In genomic region chr7:128783143-128783799, GRCh38 we compare ENCODE assay signal across 10 cellular contexts. TPM values are rescaled to one million over a fixed set of nuclear protein-coding genes. Genes with fewer than 3 reads are reported as not detected.
DNase-seq lines count a peak whose midpoint lies in the region; ATAC-seq, FAIRE-seq and TF ChIP-seq lines count a peak whose summit lies in the region.
"Had no signal": no experiment of that assay in that cellular context is flagged by ENCODE, and none has a peak within 500 bp of the region (broad histone marks: within the 10 kb centered on the region; RNA-seq: fewer than 3 reads in every experiment).

No MANE protein-coding gene starts in this region.

- H3K9me3 Mint-ChIP-seq in glutamatergic neuron (ENCODE audit: unreplicated experiment), result no peaks in the 10 kb centered on the region
- no peaks in the 10 kb centered on the region for H3K9me3 Mint-ChIP-seq in progenitor cell of endocrine pancreas (ENCODE audit: low read depth)

- TF ChIP-seq CTCF in glutamatergic neuron (IDR thresholded peaks at IDR 0.05; ENCODE audit: partially characterized antibody, unreplicated experiment) (no peak), progenitor cell of endocrine pancreas (IDR thresholded peaks at IDR 0.05; ENCODE audit: unreplicated experiment) (no peak)

- DNase-seq in GOT3 (lab: John Stamatoyannopoulos, UW) (peak; percentile 52), SK-MEL-5 (ENCODE audit: low read depth, low spot score) (peak; percentile 90), glutamatergic neuron (no peak), progenitor cell of endocrine pancreas (ENCODE audit: low spot score, unreplicated experiment) (no peak), DMS79 (lab: John Stamatoyannopoulos, UW) (no peak), GM12892 (ENCODE audit: insufficient read length) (no peak), T-helper 2 cell (no peak)

- H3K27me3 Mint-ChIP-seq in glutamatergic neuron (ENCODE audit: unreplicated experiment) (peaks cover 7% of the 10 kb centered on the region), progenitor cell of endocrine pancreas (peaks cover 29% of the 10 kb centered on the region)
- H3K27me3 Mint-ChIP-seq: memory B cell had no signal

- in situ Hi-C loops in SK-MEL-5 (cut with HindIII; ENCODE audit: low pct_unique_long_range_greater_than_20kb, low sequenced_read_pairs), result no loop called here

- H3K36me3 Mint-ChIP-seq in glutamatergic neuron (ENCODE audit: unreplicated experiment) (no peaks in the 10 kb centered on the region), progenitor cell of endocrine pancreas (ENCODE audit: insufficient read depth) (no peaks in the 10 kb centered on the region)
- H3K36me3 Mint-ChIP-seq: memory B cell had no signal

- no peak for ATAC-seq in HG03520 (IDR thresholded peaks at IDR 0.05; ENCODE audit: unreplicated experiment)

- H3K27ac Mint-ChIP-seq in glutamatergic neuron (ENCODE audit: unreplicated experiment) (no peak overlapping the region), progenitor cell of endocrine pancreas (peak overlapping the region; percentile 86)
- H3K27ac Mint-ChIP-seq: memory B cell had no signal

- peak overlapping the region; percentile 39 for H3K4me3 Mint-ChIP-seq in glutamatergic neuron (ENCODE audit: unreplicated experiment)
- H3K4me3 Mint-ChIP-seq in progenitor cell of endocrine pancreas (ENCODE audit: low read depth), result peak overlapping the region; percentile 25
- H3K4me3 Mint-ChIP-seq: memory B cell had no signal

- H3K4me1 Mint-ChIP-seq in glutamatergic neuron (ENCODE audit: low read depth, unreplicated experiment), result peaks cover 1% of the 10 kb centered on the region
- H3K4me1 Mint-ChIP-seq in progenitor cell of endocrine pancreas (ENCODE audit: low read depth), result peaks cover 3% of the 10 kb centered on the region
- H3K4me1 Mint-ChIP-seq: memory B cell had no signal

- TF ChIP-seq POLR2A in GM12892 (IDR thresholded peaks at IDR 0.05; ENCODE audit: low read depth, low read length), result no peak

- FAIRE-seq in GM12892 (lab: Jason Lieb, UNC), result no peak

RNA-seq across cellular contexts. Expression of gene OPN1SW, which starts 7.7 kb away (rescaled TPM):
- total RNA-seq in SK-MEL-5 (2014; rRNA removed; shearing (Covaris generic)), result not detected in 2 replicates
- polyA plus RNA-seq in SK-MEL-5 (2015; cell fraction: cytosol; rRNA removed), result not detected in 2 replicates
- not detected in 2 replicates for polyA plus RNA-seq in SK-MEL-5 (2015; cell fraction: nucleus; rRNA removed)
- total RNA-seq in glutamatergic neuron (ENCODE audit: unreplicated experiment), result not detected
- not detected in 2 replicates for total RNA-seq in progenitor cell of endocrine pancreas
- polyA plus RNA-seq in GM12892 (2012; ENCODE audit: missing spikeins), result not detected
- total RNA-seq: M059J had no signal

RNA-seq across cellular contexts. Expression of gene CCDC136, which starts 8.5 kb away (rescaled TPM):
- total RNA-seq in SK-MEL-5 (2014; rRNA removed; shearing (Covaris generic)), result 13.6 and 14.2 TPM in 2 replicates
- polyA plus RNA-seq in SK-MEL-5 (2015; cell fraction: cytosol; rRNA removed), result 9.8 and 12.2 TPM in 2 replicates
- 65.2 and 101 TPM in 2 replicates for polyA plus RNA-seq in SK-MEL-5 (2015; cell fraction: nucleus; rRNA removed)
- 202 TPM for total RNA-seq in glutamatergic neuron (ENCODE audit: unreplicated experiment)
- total RNA-seq in progenitor cell of endocrine pancreas, result 66.3 and 74.2 TPM in 2 replicates
- polyA plus RNA-seq in GM12892 (2012; ENCODE audit: missing spikeins), result 2.3 TPM

RNA-seq across cellular contexts. Expression of gene CALU, which starts 44.1 kb away (rescaled TPM):
- total RNA-seq in SK-MEL-5 (2014; rRNA removed; shearing (Covaris generic)), result 707 and 727 TPM in 2 replicates
- polyA plus RNA-seq in SK-MEL-5 (2015; cell fraction: cytosol; rRNA removed), result 614 and 674 TPM in 2 replicates
- polyA plus RNA-seq in SK-MEL-5 (2015; cell fraction: nucleus; rRNA removed), result 161 and 225 TPM in 2 replicates
- total RNA-seq in glutamatergic neuron (ENCODE audit: unreplicated experiment) (63.6 TPM), progenitor cell of endocrine pancreas (107 and 111 TPM in 2 replicates)
- polyA plus RNA-seq in GM12892 (2012; ENCODE audit: missing spikeins), result 30.8 TPM

RNA-seq across cellular contexts. Expression of gene FLNC, which starts 46.9 kb away (rescaled TPM):
- total RNA-seq in SK-MEL-5 (2014; rRNA removed; shearing (Covaris generic)), result 0.05 and 0.11 TPM in 2 replicates
- polyA plus RNA-seq in SK-MEL-5 (2015; cell fraction: cytosol; rRNA removed), result 0.13 TPM in 2 replicates
- not detected in 2 replicates for polyA plus RNA-seq in SK-MEL-5 (2015; cell fraction: nucleus; rRNA removed)
- 241 TPM for total RNA-seq in glutamatergic neuron (ENCODE audit: unreplicated experiment)
- total RNA-seq in progenitor cell of endocrine pancreas, result 6.9 and 11.7 TPM in 2 replicates
- 0.08 TPM for polyA plus RNA-seq in GM12892 (2012; ENCODE audit: missing spikeins)

Comparison
In these comparisons a context has a peak if more than half of its experiments do, and no peak if none do; other contexts are left out.
1. DNase-seq: peak in GOT3 (single experiment) and SK-MEL-5 (single experiment); none in glutamatergic neuron (single experiment), progenitor cell of endocrine pancreas (single experiment), DMS79 (single experiment), GM12892 (single experiment) and T-helper 2 cell (0 of 5).